In genomic region chr11:14358729-14359439, GRCh38 we compare ENCODE assay signal across 1 cellular context.
TF ChIP-seq lines count a peak whose summit lies in the region.

Gene RRAS2, minus strand, starts transcription at chr11:14359183. Its CDS starts 313 bp downstream, at chr11:14358870.

TF ChIP-seq in K562, 482 proteins besides CTCF, POLR2A, EP300 and RAD21 (continued from another document):
- TF ChIP-seq HNRNPK (IDR thresholded peaks at IDR 0.05; ENCODE audit: low read depth, low read length, poor library complexity, severe bottlenecking) (no peak), KAT8 (IDR thresholded peaks at IDR 0.05; ENCODE audit: low read depth) (no peak), NRF1 (conservative IDR thresholded peaks at IDR 0.05 in 1 of 2, IDR thresholded peaks at IDR 0.05 in 1 of 2) (peak; percentile 50 to 56; a peak in 3 of 4 replicates), ZBTB17 (CRISPR knock-in tag; IDR thresholded peaks at IDR 0.05) (0 out of 2 replicates have a peak, but pooled peaks have one; percentile 43), GATAD2B (IDR thresholded peaks at IDR 0.05; ENCODE audit: borderline replicate concordance) (peak; percentile 83; the same call in 1 of the 2 replicates), BHLHE40 (IDR thresholded peaks at IDR 0.05; ENCODE audit: low read length) (peak; percentile 49), YY1 (IDR thresholded peaks at IDR 0.05; ENCODE audit: borderline replicate concordance in 1 of 3, control insufficient read depth in 1 of 3, extremely low read depth in 1 of 3, insufficient read depth in 3 of 3, insufficient read length in 1 of 3, insufficient replicate concordance in 2 of 3, low read depth in 1 of 3, low read length in 2 of 3) (peak; percentile 54 to 94 (median 88)), ESRRB (CRISPR knock-in tag; IDR thresholded peaks at IDR 0.05; ENCODE audit: borderline replicate concordance) (no peak), MAZ (CRISPR knock-in tag; conservative IDR thresholded peaks at IDR 0.05 in 1 of 2, IDR thresholded peaks at IDR 0.05 in 1 of 2) (peak in 1 of 2 experiments; percentile 75; a peak in 3 of 4 replicates), ZNF583 (CRISPR knock-in tag; IDR thresholded peaks at IDR 0.05) (no peak), ZNF347 (CRISPR knock-in tag; IDR thresholded peaks at IDR 0.05; ENCODE audit: low read depth) (no peak), CTBP1 (IDR thresholded peaks at IDR 0.05; ENCODE audit: borderline replicate concordance) (peak; percentile 89), CCNT2 (IDR thresholded peaks at IDR 0.05; ENCODE audit: borderline replicate concordance, extremely low read depth, insufficient read length, low read depth, low read length) (peak; percentile 64), POLR2G (IDR thresholded peaks at IDR 0.05; ENCODE audit: low read depth, low read length) (peak; percentile 89), PML (IDR thresholded peaks at IDR 0.05; ENCODE audit: low read length) (peak; percentile 46; the same call in 1 of the 2 replicates), CXXC5 (CRISPR knock-in tag; IDR thresholded peaks at IDR 0.05) (peak; percentile 87), ZNF184 (CRISPR knock-in tag; IDR thresholded peaks at IDR 0.05) (no peak), RB1 (IDR thresholded peaks at IDR 0.05; ENCODE audit: low read depth) (peak; percentile 65), KDM5B (IDR thresholded peaks at IDR 0.05; ENCODE audit: insufficient replicate concordance, low read depth, low read length) (peak; percentile 68), ZBTB12 (CRISPR knock-in tag; IDR thresholded peaks at IDR 0.05) (no peak), EGR1 (conservative IDR thresholded peaks at IDR 0.05) (0 out of 2 replicates have a peak, but pooled peaks have one; percentile 2), SIN3A (IDR thresholded peaks at IDR 0.05; ENCODE audit: borderline replicate concordance in 2 of 2, control insufficient read depth in 1 of 2, low read depth in 2 of 2, low read length in 2 of 2) (peak; percentile 11 to 28; a peak in 2 of 4 replicates), SUPT5H (IDR thresholded peaks at IDR 0.05) (peak; percentile 58), ZBTB7A (IDR thresholded peaks at IDR 0.05; ENCODE audit: borderline replicate concordance, control insufficient read depth, low read depth, low read length) (peak; percentile 73; the same call in 1 of the 2 replicates), ZBTB26 (CRISPR knock-in tag; IDR thresholded peaks at IDR 0.05) (no peak), POLR2AphosphoS5 (IDR thresholded peaks at IDR 0.05; ENCODE audit: control insufficient read depth, insufficient read depth, low read depth, low read length) (peak; percentile 80), ZSCAN32 (CRISPR knock-in tag; IDR thresholded peaks at IDR 0.05) (no peak), TAF1 (IDR thresholded peaks at IDR 0.05; ENCODE audit: control insufficient read depth, extremely low read depth, insufficient read depth, low read length, severe bottlenecking) (peak; percentile 71), NONO (IDR thresholded peaks at IDR 0.05; ENCODE audit: low read depth in 2 of 2, low read length in 1 of 2) (peak; percentile 76 to 81; a peak in 3 of 4 replicates), HCFC1 (IDR thresholded peaks at IDR 0.05; ENCODE audit: low read depth, low read length) (0 out of 2 replicates have a peak, but pooled peaks have one; percentile 25), ZFX (CRISPR knock-in tag; IDR thresholded peaks at IDR 0.05) (peak; percentile 68), SIN3B (IDR thresholded peaks at IDR 0.05; ENCODE audit: low read depth) (peak; percentile 64), TOE1 (IDR thresholded peaks at IDR 0.05; ENCODE audit: borderline replicate concordance) (no peak), TOE1 (CRISPR knock-in tag; IDR thresholded peaks at IDR 0.05; ENCODE audit: borderline replicate concordance, low read depth) (0 out of 2 replicates have a peak, but pooled peaks have one; percentile 63), CBFA2T2 (conservative IDR thresholded peaks at IDR 0.05) (no peak), MYC (IDR thresholded peaks at IDR 0.05; ENCODE audit: low read depth, low read length) (peak; percentile 44; the same call in 1 of the 2 replicates), MYC (CRISPR knock-in tag; IDR thresholded peaks at IDR 0.05; ENCODE audit: borderline replicate concordance, low read depth) (no peak), SMAD4 (CRISPR knock-in tag; conservative IDR thresholded peaks at IDR 0.05) (peak; percentile 61; the same call in 1 of the 2 replicates), RBBP5 (IDR thresholded peaks at IDR 0.05; ENCODE audit: borderline replicate concordance, insufficient read depth, low read length, poor library complexity, severe bottlenecking) (peak; percentile 64), CREB1 (IDR thresholded peaks at IDR 0.05) (peak; percentile 72; the same call in 1 of the 2 replicates), CREB1 (CRISPR knock-in tag; IDR thresholded peaks at IDR 0.05) (no peak), TBP (optimal IDR thresholded peaks at IDR 0.05; ENCODE audit: low read depth, low read length) (peak; percentile 83), PHF8 (IDR thresholded peaks at IDR 0.05; ENCODE audit: borderline replicate concordance, low read length) (peak; percentile 71; the same call in 1 of the 2 replicates), CREM (IDR thresholded peaks at IDR 0.05; ENCODE audit: low read depth) (peak; percentile 84), SAP30 (IDR thresholded peaks at IDR 0.05; ENCODE audit: borderline replicate concordance, insufficient read depth, low read depth, low read length, poor library complexity, severe bottlenecking) (peak; percentile 11)
- TF ChIP-seq, protein P1, sequence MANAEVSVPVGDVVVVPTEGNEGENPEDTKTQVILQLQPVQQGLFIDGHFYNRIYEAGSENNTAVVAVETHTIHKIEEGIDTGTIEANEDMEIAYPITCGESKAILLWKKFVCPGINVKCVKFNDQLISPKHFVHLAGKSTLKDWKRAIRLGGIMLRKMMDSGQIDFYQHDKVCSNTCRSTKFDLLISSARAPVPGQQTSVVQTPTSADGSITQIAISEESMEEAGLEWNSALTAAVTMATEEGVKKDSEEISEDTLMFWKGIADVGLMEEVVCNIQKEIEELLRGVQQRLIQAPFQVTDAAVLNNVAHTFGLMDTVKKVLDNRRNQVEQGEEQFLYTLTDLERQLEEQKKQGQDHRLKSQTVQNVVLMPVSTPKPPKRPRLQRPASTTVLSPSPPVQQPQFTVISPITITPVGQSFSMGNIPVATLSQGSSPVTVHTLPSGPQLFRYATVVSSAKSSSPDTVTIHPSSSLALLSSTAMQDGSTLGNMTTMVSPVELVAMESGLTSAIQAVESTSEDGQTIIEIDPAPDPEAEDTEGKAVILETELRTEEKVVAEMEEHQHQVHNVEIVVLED (CRISPR knock-in tag; IDR thresholded peaks at IDR 0.05) = peak; percentile 68
- TF ChIP-seq, protein P2, sequence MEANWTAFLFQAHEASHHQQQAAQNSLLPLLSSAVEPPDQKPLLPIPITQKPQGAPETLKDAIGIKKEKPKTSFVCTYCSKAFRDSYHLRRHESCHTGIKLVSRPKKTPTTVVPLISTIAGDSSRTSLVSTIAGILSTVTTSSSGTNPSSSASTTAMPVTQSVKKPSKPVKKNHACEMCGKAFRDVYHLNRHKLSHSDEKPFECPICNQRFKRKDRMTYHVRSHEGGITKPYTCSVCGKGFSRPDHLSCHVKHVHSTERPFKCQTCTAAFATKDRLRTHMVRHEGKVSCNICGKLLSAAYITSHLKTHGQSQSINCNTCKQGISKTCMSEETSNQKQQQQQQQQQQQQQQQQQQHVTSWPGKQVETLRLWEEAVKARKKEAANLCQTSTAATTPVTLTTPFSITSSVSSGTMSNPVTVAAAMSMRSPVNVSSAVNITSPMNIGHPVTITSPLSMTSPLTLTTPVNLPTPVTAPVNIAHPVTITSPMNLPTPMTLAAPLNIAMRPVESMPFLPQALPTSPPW (CRISPR knock-in tag; IDR thresholded peaks at IDR 0.05) = peak; percentile 37
- TF ChIP-seq, protein P3, sequence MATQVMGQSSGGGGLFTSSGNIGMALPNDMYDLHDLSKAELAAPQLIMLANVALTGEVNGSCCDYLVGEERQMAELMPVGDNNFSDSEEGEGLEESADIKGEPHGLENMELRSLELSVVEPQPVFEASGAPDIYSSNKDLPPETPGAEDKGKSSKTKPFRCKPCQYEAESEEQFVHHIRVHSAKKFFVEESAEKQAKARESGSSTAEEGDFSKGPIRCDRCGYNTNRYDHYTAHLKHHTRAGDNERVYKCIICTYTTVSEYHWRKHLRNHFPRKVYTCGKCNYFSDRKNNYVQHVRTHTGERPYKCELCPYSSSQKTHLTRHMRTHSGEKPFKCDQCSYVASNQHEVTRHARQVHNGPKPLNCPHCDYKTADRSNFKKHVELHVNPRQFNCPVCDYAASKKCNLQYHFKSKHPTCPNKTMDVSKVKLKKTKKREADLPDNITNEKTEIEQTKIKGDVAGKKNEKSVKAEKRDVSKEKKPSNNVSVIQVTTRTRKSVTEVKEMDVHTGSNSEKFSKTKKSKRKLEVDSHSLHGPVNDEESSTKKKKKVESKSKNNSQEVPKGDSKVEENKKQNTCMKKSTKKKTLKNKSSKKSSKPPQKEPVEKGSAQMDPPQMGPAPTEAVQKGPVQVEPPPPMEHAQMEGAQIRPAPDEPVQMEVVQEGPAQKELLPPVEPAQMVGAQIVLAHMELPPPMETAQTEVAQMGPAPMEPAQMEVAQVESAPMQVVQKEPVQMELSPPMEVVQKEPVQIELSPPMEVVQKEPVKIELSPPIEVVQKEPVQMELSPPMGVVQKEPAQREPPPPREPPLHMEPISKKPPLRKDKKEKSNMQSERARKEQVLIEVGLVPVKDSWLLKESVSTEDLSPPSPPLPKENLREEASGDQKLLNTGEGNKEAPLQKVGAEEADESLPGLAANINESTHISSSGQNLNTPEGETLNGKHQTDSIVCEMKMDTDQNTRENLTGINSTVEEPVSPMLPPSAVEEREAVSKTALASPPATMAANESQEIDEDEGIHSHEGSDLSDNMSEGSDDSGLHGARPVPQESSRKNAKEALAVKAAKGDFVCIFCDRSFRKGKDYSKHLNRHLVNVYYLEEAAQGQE (CRISPR knock-in tag; IDR thresholded peaks at IDR 0.05; ENCODE audit: low read depth) = peak; percentile 38; the same call in 1 of the 2 replicates
- TF ChIP-seq, protein P4, sequence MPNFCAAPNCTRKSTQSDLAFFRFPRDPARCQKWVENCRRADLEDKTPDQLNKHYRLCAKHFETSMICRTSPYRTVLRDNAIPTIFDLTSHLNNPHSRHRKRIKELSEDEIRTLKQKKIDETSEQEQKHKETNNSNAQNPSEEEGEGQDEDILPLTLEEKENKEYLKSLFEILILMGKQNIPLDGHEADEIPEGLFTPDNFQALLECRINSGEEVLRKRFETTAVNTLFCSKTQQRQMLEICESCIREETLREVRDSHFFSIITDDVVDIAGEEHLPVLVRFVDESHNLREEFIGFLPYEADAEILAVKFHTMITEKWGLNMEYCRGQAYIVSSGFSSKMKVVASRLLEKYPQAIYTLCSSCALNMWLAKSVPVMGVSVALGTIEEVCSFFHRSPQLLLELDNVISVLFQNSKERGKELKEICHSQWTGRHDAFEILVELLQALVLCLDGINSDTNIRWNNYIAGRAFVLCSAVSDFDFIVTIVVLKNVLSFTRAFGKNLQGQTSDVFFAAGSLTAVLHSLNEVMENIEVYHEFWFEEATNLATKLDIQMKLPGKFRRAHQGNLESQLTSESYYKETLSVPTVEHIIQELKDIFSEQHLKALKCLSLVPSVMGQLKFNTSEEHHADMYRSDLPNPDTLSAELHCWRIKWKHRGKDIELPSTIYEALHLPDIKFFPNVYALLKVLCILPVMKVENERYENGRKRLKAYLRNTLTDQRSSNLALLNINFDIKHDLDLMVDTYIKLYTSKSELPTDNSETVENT (CRISPR knock-in tag; IDR thresholded peaks at IDR 0.05) = peak; percentile 67
- TF ChIP-seq, protein P5, sequence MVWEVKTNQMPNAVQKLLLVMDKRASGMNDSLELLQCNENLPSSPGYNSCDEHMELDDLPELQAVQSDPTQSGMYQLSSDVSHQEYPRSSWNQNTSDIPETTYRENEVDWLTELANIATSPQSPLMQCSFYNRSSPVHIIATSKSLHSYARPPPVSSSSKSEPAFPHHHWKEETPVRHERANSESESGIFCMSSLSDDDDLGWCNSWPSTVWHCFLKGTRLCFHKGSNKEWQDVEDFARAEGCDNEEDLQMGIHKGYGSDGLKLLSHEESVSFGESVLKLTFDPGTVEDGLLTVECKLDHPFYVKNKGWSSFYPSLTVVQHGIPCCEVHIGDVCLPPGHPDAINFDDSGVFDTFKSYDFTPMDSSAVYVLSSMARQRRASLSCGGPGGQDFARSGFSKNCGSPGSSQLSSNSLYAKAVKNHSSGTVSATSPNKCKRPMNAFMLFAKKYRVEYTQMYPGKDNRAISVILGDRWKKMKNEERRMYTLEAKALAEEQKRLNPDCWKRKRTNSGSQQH (CRISPR knock-in tag; IDR thresholded peaks at IDR 0.05) = no peak
